Comparison of ENCODE assay signal across 8 cellular contexts in genomic region chr10:125161570-125162139, GRCh38. TPM values are rescaled to one million over a fixed set of nuclear protein-coding genes. Genes with fewer than 3 reads are reported as not detected.
DNase-seq lines count a peak whose midpoint lies in the region; ATAC-seq, FAIRE-seq and TF ChIP-seq lines count a peak whose summit lies in the region.

No MANE protein-coding gene starts in this region.

- peak; percentile 63 for TF ChIP-seq RAD21 in SK-N-SH (IDR thresholded peaks at IDR 0.05; ENCODE audit: low read length)

- H3K27ac ChIP-seq in SK-N-SH (ENCODE audit: low read depth in 2 of 2, low read length in 1 of 2), result peak overlapping the region; percentile 93 to 98
- peak overlapping the region; percentile 96 to 97 for H3K27ac ChIP-seq in ovary

- H3K4me2 ChIP-seq in SK-N-SH, result peak overlapping the region; percentile 94

- peaks cover 12% of the 10 kb centered on the region for H4K20me1 ChIP-seq in SK-N-SH (ENCODE audit: insufficient read depth)

- TF ChIP-seq CTCF in GM10248 (IDR thresholded peaks at IDR 0.05; ENCODE audit: control extremely low read depth, extremely low read depth, low read depth, missing control alignments) (no peak), SK-N-SH (IDR thresholded peaks at IDR 0.05) (peak; percentile 56), ovary (IDR thresholded peaks at IDR 0.05) (peak in 1 of 3 donors; percentile 3), D721Med (IDR thresholded peaks at IDR 0.05; ENCODE audit: insufficient read depth, missing control alignments) (no peak)

- ATAC-seq in HG03175 (IDR thresholded peaks at IDR 0.05; ENCODE audit: unreplicated experiment), result no peak

- H3K27me3 ChIP-seq in SK-N-SH (ENCODE audit: insufficient read depth) (no peaks in the 10 kb centered on the region), ovary (no peaks in the 10 kb centered on the region)

- TF ChIP-seq EP300 in SK-N-SH (IDR thresholded peaks at IDR 0.05; ENCODE audit: borderline replicate concordance in 1 of 2, low read depth in 1 of 2, low read length in 1 of 2) (no peak), ovary (IDR thresholded peaks at IDR 0.05) (no peak)

- H3K36me3 ChIP-seq in SK-N-SH (replicated peaks in 1 of 2; ENCODE audit: control insufficient read depth in 1 of 2, insufficient read depth in 2 of 2, low read length in 1 of 2) (peaks cover 1 to 2% of the 10 kb centered on the region in 2 experiments), ovary (no peaks in the 10 kb centered on the region)

- H3K9me3 ChIP-seq in SK-N-SH (no peaks in the 10 kb centered on the region), ovary (no peaks in the 10 kb centered on the region)

- H3K4me3 ChIP-seq in SK-N-SH (ENCODE audit: low read depth in 2 of 2, low read length in 1 of 2) (peak overlapping the region; percentile 69 to 79), ovary (peak overlapping the region; percentile 91)

- peaks cover 12 to 20% of the 10 kb centered on the region in 2 experiments; a peak in 3 of 4 replicates for H3K4me1 ChIP-seq in SK-N-SH (ENCODE audit: control insufficient read depth in 1 of 2, insufficient read depth in 2 of 2, low read depth in 1 of 2, low read length in 1 of 2)
- peaks cover 1% of the 10 kb centered on the region for H3K4me1 ChIP-seq in ovary (ENCODE audit: insufficient read depth)

- CTCF ChIA-PET in GM10248 (lab: Yijun Ruan, JAX), result no interaction called here
- CTCF ChIA-PET in SK-N-SH (lab: Yijun Ruan, JAX), result interaction anchor here (0.7 to 1.3 kb wide), 6 partner anchors 9 to 349 kb away, joined by 3 to 4 read pairs (median 3); no protein-coding TSS in a partner anchor

- 10% methylated on average over 27 of the region's 47 CpGs for WGBS in SK-N-SH (ENCODE audit: low lambda C conversion rate)
- WGBS in ovary, 3 donors, result 1 to 6% (median 2%) methylated on average over 33 to 47 of the region's 47 CpGs

- no peak for FAIRE-seq in D721Med (lab: Jason Lieb, UNC)

- H3K9ac ChIP-seq in SK-N-SH, result peak overlapping the region; percentile 91

- intact Hi-C loops in ovary (cut with DNase I), result loop anchor here in 2 of 4 donors (2.0 to 5.0 kb wide), 3 partner anchors 164 to 249 kb away; no protein-coding TSS in a partner anchor

- POLR2A ChIA-PET in GM10248 (lab: Yijun Ruan, JAX) (no interaction called here), SK-N-SH (lab: Yijun Ruan, JAX) (interaction anchor here (1.2 kb wide), 1 partner anchor 162 kb away, joined by 3 read pairs; no protein-coding TSS in a partner anchor)

- peak overlapping the region; percentile 86 for H2AFZ ChIP-seq in SK-N-SH (ENCODE audit: low read depth)

- DNase-seq in GM10248 (ENCODE audit: extremely low spot score) (peak; percentile 51), SK-N-SH (peak; percentile 66), fibroblast of the conjunctiva (ENCODE audit: low read depth) (peak; percentile 44), ovary (peak in 3 of 5 donors; percentile 39 to 65 (median 60)), NCI-H226 (no peak), D721Med (ENCODE audit: insufficient read length, low spot score) (no peak), NCI-H128 (lab: John Stamatoyannopoulos, UW; ENCODE audit: unreplicated experiment) (no peak)

- H3K9me2 ChIP-seq in SK-N-SH, result no peaks in the 10 kb centered on the region

- H3F3A ChIP-seq in SK-N-SH (replicated peaks; ENCODE audit: insufficient read depth), result peaks cover 10% of the 10 kb centered on the region

- peaks cover 29% of the 10 kb centered on the region for H3K79me2 ChIP-seq in SK-N-SH (ENCODE audit: insufficient read depth)

- TF ChIP-seq POLR2A in ovary (IDR thresholded peaks at IDR 0.05), result no peak

TF ChIP-seq in SK-N-SH, 30 proteins besides CTCF, POLR2A, EP300 and RAD21:
- peak; percentile 29; the same call in 1 of the 2 replicates for TF ChIP-seq SMC3 (IDR thresholded peaks at IDR 0.05; ENCODE audit: low read depth, low read length)
- no peak for TF ChIP-seq SIN3A (IDR thresholded peaks at IDR 0.05; ENCODE audit: borderline replicate concordance, low read depth, low read length)

RNA-seq across cellular contexts. Expression of gene CTBP2, which starts 1.3 kb away (rescaled TPM):
- 51.5 and 69.7 TPM in 2 replicates for polyA plus RNA-seq in SK-N-SH (2012; rRNA removed)
- 41.0 and 63.0 TPM in 2 replicates for polyA plus RNA-seq in SK-N-SH (2012; cell fraction: cytosol; rRNA removed)
- polyA plus RNA-seq in SK-N-SH (2012; cell fraction: nucleus; rRNA removed), result 128 and 129 TPM in 2 replicates
- 100 to 1,000 TPM in 1 of 7 donors, 10 to 100 TPM in 6; 37.8 to 107 (median 80.8) TPM for total RNA-seq in ovary
- polyA plus RNA-seq in ovary, result 10 to 100 TPM; 25.3 to 63.7 TPM

Comparison
In these comparisons a context has a peak if more than half of its experiments do, and no peak if none do; other contexts are left out.
1. DNase-seq: peak in GM10248 (single experiment), SK-N-SH (single experiment), fibroblast of the conjunctiva (single experiment) and ovary (3 of 5); none in NCI-H226 (single experiment), D721Med (single experiment) and NCI-H128 (single experiment).